ENCODE assay signal across 16 cellular contexts in genomic region chr1:111565079-111565478, GRCh38. TPM values are rescaled to one million over a fixed set of nuclear protein-coding genes. Genes with fewer than 3 reads are reported as not detected.
A peak's percentile ranks its signal among the peaks of the same experiment; 100 is the strongest.
DNase-seq lines count a peak whose midpoint lies in the region; ATAC-seq and TF ChIP-seq lines count a peak whose summit lies in the region.
"Had no signal": no experiment of that assay in that cellular context is flagged by ENCODE, and none has a peak within 500 bp of the region (broad histone marks: within the 10 kb centered on the region; RNA-seq: fewer than 3 reads in every experiment).

No MANE protein-coding gene starts in this region.

- no peak overlapping the region for H2AFZ ChIP-seq in neuronal stem cell (ENCODE audit: low read length)

- H2AK5ac ChIP-seq in neuronal stem cell (ENCODE audit: low read depth, low read length): no peak overlapping the region

- no peak overlapping the region for H3K18ac ChIP-seq in neuronal stem cell (ENCODE audit: low read length)

- H3K36me3 ChIP-seq in right atrium auricular region (no peaks in the 10 kb centered on the region), neuronal stem cell (replicated peaks in 1 of 2; ENCODE audit: control insufficient read depth in 2 of 2, insufficient read depth in 2 of 2, low read length in 2 of 2) (no peaks in the 10 kb centered on the region)

- intact Hi-C loops in left ventricle myocardium superior (cut with micrococcal nuclease): no loop called here

- peak; percentile 60 for ATAC-seq in left ventricle myocardium superior
- no peak for ATAC-seq in HG03520 (IDR thresholded peaks at IDR 0.05; ENCODE audit: unreplicated experiment)
- ATAC-seq: activated naive CD8-positive, alpha-beta T cell treated with anti-CD3 and anti-CD28 coated beads, Interleukin-2, amount 50 U/mL, for 24 hours; T-cell had no signal

- H3K27me3 ChIP-seq in right atrium auricular region: no peaks in the 10 kb centered on the region
- H3K27me3 ChIP-seq in layer of hippocampus (ENCODE audit: control insufficient read depth, insufficient read depth, low read length): no peaks in the 10 kb centered on the region
- H3K27me3 ChIP-seq in neuronal stem cell (ENCODE audit: control insufficient read depth in 3 of 3, insufficient read depth in 3 of 3, low read depth in 1 of 3, low read length in 3 of 3): no peaks in the 10 kb centered on the region

- H3K79me1 ChIP-seq in neuronal stem cell (ENCODE audit: low read depth, low read length): no peaks in the 10 kb centered on the region

- no peak overlapping the region for H2BK5ac ChIP-seq in neuronal stem cell (ENCODE audit: low read length)

- no peak overlapping the region for H3K4ac ChIP-seq in neuronal stem cell (ENCODE audit: low read length)

- no peak overlapping the region for H2BK120ac ChIP-seq in neuronal stem cell (ENCODE audit: low read depth, low read length)

- H3K14ac ChIP-seq in neuronal stem cell (ENCODE audit: low read length): no peak overlapping the region

- H3K4me2 ChIP-seq in neuronal stem cell (ENCODE audit: insufficient read depth, low read length, poor library complexity, severe bottlenecking): no peak overlapping the region
- H3K4me2 ChIP-seq: A549 had no signal

- H3K9me3 Mint-ChIP-seq in osteocyte (ENCODE audit: unreplicated experiment): no peaks in the 10 kb centered on the region
- H3K9me3 Mint-ChIP-seq: activated naive CD8-positive, alpha-beta T cell treated with anti-CD3 and anti-CD28 coated beads, Interleukin-2, amount 50 U/mL, for 24 hours; T-cell had no signal

- no peaks in the 10 kb centered on the region for H3K27me3 Mint-ChIP-seq in osteocyte (ENCODE audit: unreplicated experiment)
- H3K27me3 Mint-ChIP-seq: activated naive CD8-positive, alpha-beta T cell treated with anti-CD3 and anti-CD28 coated beads, Interleukin-2, amount 50 U/mL, for 24 hours; T-cell had no signal

- H2BK12ac ChIP-seq in neuronal stem cell (ENCODE audit: low read length): no peak overlapping the region

- no peak overlapping the region for H2BK15ac ChIP-seq in neuronal stem cell (ENCODE audit: low read length)

- H3K23ac ChIP-seq in neuronal stem cell (ENCODE audit: low read depth, low read length, poor library complexity): no peak overlapping the region

- H3K4me3 ChIP-seq in right atrium auricular region (no peak overlapping the region), neuronal stem cell (ENCODE audit: low read length in 2 of 2) (no peak overlapping the region)
- H3K4me3 ChIP-seq: A549, mucosa of descending colon had no signal

- no CpG with 5 or more reads among the region's 2 CpGs for WGBS in neuronal stem cell (ENCODE audit: extremely low coverage in 2 of 2, insufficient read length in 2 of 2, insufficient replicate concordance in 1 of 2), 2 donors

- no peak overlapping the region for H4K91ac ChIP-seq in neuronal stem cell (ENCODE audit: low read depth, low read length, poor library complexity)

- H3K4me1 ChIP-seq in right atrium auricular region: no peaks in the 10 kb centered on the region
- no peaks in the 10 kb centered on the region for H3K4me1 ChIP-seq in neuronal stem cell (ENCODE audit: control insufficient read depth in 2 of 2, insufficient read depth in 1 of 2, low read depth in 1 of 2, low read length in 2 of 2)

- H4K8ac ChIP-seq in neuronal stem cell (ENCODE audit: low read depth, low read length): no peak overlapping the region

- no peak overlapping the region for H3K9ac ChIP-seq in neuronal stem cell (ENCODE audit: low read depth, low read length, poor library complexity)

- DNase-seq in left ventricle myocardium superior: no peak
- DNase-seq in right atrium auricular region (ENCODE audit: low spot score): no peak
- peak in 46 of 61 donors; percentile 1 to 82 (median 31) for DNase-seq in caudate nucleus (lab: John Stamatoyannopoulos, UW)
- DNase-seq in SKM-1 (lab: John Stamatoyannopoulos, UW; ENCODE audit: unreplicated experiment): no peak
- no peak for DNase-seq in neuronal stem cell (ENCODE audit: low spot score)
- DNase-seq in osteocyte (ENCODE audit: extremely low spot score, unreplicated experiment): no peak
- DNase-seq: activated naive CD8-positive, alpha-beta T cell treated with anti-CD3 and anti-CD28 coated beads, Interleukin-2, amount 50 U/mL, for 24 hours; DND-41; Kasumi-1; mucosa of descending colon; NCI-H524 treated with DMSO at 0.1 percent for 48 hours; stimulated activated naive CD4-positive, alpha-beta T cell treated with Interleukin-2 at 50 U/mL for 16 hours; T-cell had no signal

- no peak for TF ChIP-seq CTCF in right atrium auricular region (IDR thresholded peaks at IDR 0.05)
- no peak for TF ChIP-seq CTCF in osteocyte (IDR thresholded peaks at IDR 0.05)

- no peaks in the 10 kb centered on the region for H3K4me1 Mint-ChIP-seq in osteocyte (ENCODE audit: unreplicated experiment)
- H3K4me1 Mint-ChIP-seq: T-cell had no signal

- no peak overlapping the region for H3K27ac ChIP-seq in right atrium auricular region
- H3K27ac ChIP-seq in caudate nucleus (ENCODE audit: low read depth, low read length): peak overlapping the region; percentile 42
- peak overlapping the region; percentile 47 for H3K27ac ChIP-seq in layer of hippocampus (ENCODE audit: low read depth, low read length)
- H3K27ac ChIP-seq in neuronal stem cell (replicated peaks; ENCODE audit: low read length): no peak overlapping the region
- H3K27ac ChIP-seq: A549 had no signal

- H3K9me3 ChIP-seq in right atrium auricular region (no peaks in the 10 kb centered on the region), neuronal stem cell (replicated peaks in 1 of 2; ENCODE audit: control insufficient read depth in 2 of 2, insufficient read depth in 1 of 2, low read depth in 1 of 2, low read length in 2 of 2) (no peaks in the 10 kb centered on the region)
- H3K9me3 ChIP-seq: A549, mucosa of descending colon had no signal

- H3K4me3 Mint-ChIP-seq in osteocyte (ENCODE audit: unreplicated experiment): no peak overlapping the region
- H3K4me3 Mint-ChIP-seq: activated naive CD8-positive, alpha-beta T cell treated with anti-CD3 and anti-CD28 coated beads, Interleukin-2, amount 50 U/mL, for 24 hours; T-cell had no signal

- no peak overlapping the region for H3K27ac Mint-ChIP-seq in osteocyte (ENCODE audit: unreplicated experiment)
- H3K27ac Mint-ChIP-seq: activated naive CD8-positive, alpha-beta T cell treated with anti-CD3 and anti-CD28 coated beads, Interleukin-2, amount 50 U/mL, for 24 hours; T-cell had no signal

- H3K36me3 Mint-ChIP-seq in osteocyte (ENCODE audit: unreplicated experiment): no peaks in the 10 kb centered on the region
- H3K36me3 Mint-ChIP-seq: T-cell had no signal

RNA-seq across cellular contexts. Expression of gene RAP1A, which starts 54.5 kb away (rescaled TPM):
- total RNA-seq in left ventricle myocardium superior: 102 TPM
- total RNA-seq in right atrium auricular region: 10 to 100 TPM; 62.1 to 72.8 TPM
- polyA plus RNA-seq in neuronal stem cell (2013, experiment 1 of 2): 39.5 TPM
- polyA plus RNA-seq in neuronal stem cell (2013, experiment 2 of 2): 39.3 TPM
- total RNA-seq in osteocyte: 48.3 and 51.0 TPM in 2 replicates

Comparison
In these comparisons a context has a peak if more than half of its experiments do, and no peak if none do; other contexts are left out.
1. DNase-seq: peak in caudate nucleus (46 of 61); none in left ventricle myocardium superior (single experiment), right atrium auricular region (single experiment), SKM-1 (single experiment), neuronal stem cell (single experiment) and osteocyte (single experiment).
2. H3K27ac ChIP-seq: peak in caudate nucleus (single experiment) and layer of hippocampus (single experiment); none in right atrium auricular region (0 of 2) and neuronal stem cell (single experiment).